ENCODE assay signal across 36 cellular contexts in the genomic region with DNA sequence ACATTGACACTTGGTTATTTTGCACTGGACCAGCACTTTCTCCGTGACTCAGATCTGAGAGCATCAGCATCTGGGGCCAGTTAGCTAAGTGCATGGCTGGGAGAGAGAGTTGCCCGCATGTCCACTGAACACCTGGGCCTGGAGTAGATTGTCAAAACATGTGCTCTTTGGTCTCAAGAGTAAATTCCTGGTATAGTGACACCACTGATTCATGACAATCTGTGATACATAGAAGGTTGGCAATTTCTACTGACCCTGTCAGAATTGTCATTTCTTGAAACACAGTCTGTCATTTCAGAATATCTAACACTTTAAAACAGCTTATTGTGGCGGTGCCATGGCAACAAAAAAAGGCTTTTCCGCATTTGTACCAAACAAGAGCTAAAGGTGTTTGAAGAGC.
"Had no signal": no experiment of that assay in that cellular context is flagged by ENCODE, and none has a peak within 500 bp of the region (broad histone marks: within the 10 kb centered on the region; RNA-seq: fewer than 3 reads in every experiment).

No MANE protein-coding gene starts in this region.

- H3K27ac ChIP-seq: adrenal gland, body of pancreas, brain microvascular endothelial cell, breast epithelium had no signal

- H3K4me3 ChIP-seq: adrenal gland, body of pancreas, breast epithelium had no signal

- H3K27me3 ChIP-seq: adrenal gland, brain microvascular endothelial cell, breast epithelium had no signal

- H3K27me3 Mint-ChIP-seq: activated B cell treated with CpG ODN at 0.5 μM for 24 hours; activated CD4-positive, alpha-beta T cell treated with anti-CD3 and anti-CD28 coated beads, Interleukin-2, amount 10 ng/mL, durations not matched to agents 24 days and 14 days; activated naive CD8-positive, alpha-beta T cell treated with anti-CD3 and anti-CD28 coated beads for 36 hours had no signal

- H3K9me3 Mint-ChIP-seq: activated B cell treated with CpG ODN at 0.5 μM for 24 hours; activated CD4-positive, alpha-beta memory T cell treated with anti-CD3 and anti-CD28 coated beads for 36 hours; activated CD4-positive, alpha-beta T cell treated with anti-CD3 and anti-CD28 coated beads, Interleukin-2, amount 10 ng/mL, durations not matched to agents 24 days and 14 days; activated CD8-positive, alpha-beta T cell treated with anti-CD3 and anti-CD28 coated beads for 36 hours; activated naive CD4-positive, alpha-beta T cell treated with anti-CD3 and anti-CD28 coated beads for 36 hours; activated naive CD4-positive, alpha-beta T cell treated with anti-CD3 and anti-CD28 coated beads, Interleukin-2, amount 50 U/mL, for 72 hours; activated naive CD8-positive, alpha-beta T cell treated with anti-CD3 and anti-CD28 coated beads for 36 hours; activated T-cell treated with anti-CD3 and anti-CD28 coated beads, Interleukin-2, amount 50 U/mL, for 4 hours; activated T-cell treated with anti-CD3 and anti-CD28 coated beads, Interleukin-2, amount 50 U/mL, for 72 hours; activated T-helper 1 cell treated with anti-CD3 and anti-CD28 coated beads, Interleukin-12 subunit alpha, Interleukin-12 subunit beta, Interleukin-2, Interleukin-4 antibody, amounts not matched to agents 30 ng/mL and 10 ng/mL and 1 ng/mL, durations not matched to agents 14 hours and 24 hours and 36 hours; activated T-helper 17 cell treated with anti-CD3 and anti-CD28 coated beads, Interleukin-2, amount 50 U/mL, for 72 hours; T-helper 1 cell treated with Interleukin-12 subunit alpha and Interleukin-12 subunit beta and Interleukin-4 antibody, amounts not matched to agents 30 μg/mL and 1 μg/mL, for 36 hours; T-helper 2 cell treated with Interferon-gamma antibody and Interleukin-4, amounts not matched to agents 5 μg/mL and 100 μg/mL, for 36 hours had no signal

- ATAC-seq: activated CD8-positive, alpha-beta T cell treated with anti-CD3 and anti-CD28 coated beads for 36 hours; activated naive CD4-positive, alpha-beta T cell treated with anti-CD3 and anti-CD28 coated beads, Interleukin-2, amount 50 U/mL, for 72 hours; activated T-cell treated with anti-CD3 and anti-CD28 coated beads, Interleukin-2, amount 50 U/mL, for 4 hours; activated T-cell treated with anti-CD3 and anti-CD28 coated beads, Interleukin-2, amount 50 U/mL, for 72 hours; activated T-helper 17 cell treated with anti-CD3 and anti-CD28 coated beads, Interleukin-2, amount 50 U/mL, for 72 hours; body of pancreas had no signal

- H3K36me3 Mint-ChIP-seq: activated CD4-positive, alpha-beta memory T cell treated with anti-CD3 and anti-CD28 coated beads for 36 hours; activated naive CD4-positive, alpha-beta T cell treated with anti-CD3 and anti-CD28 coated beads, Interleukin-2, amount 50 U/mL, for 72 hours; activated naive CD8-positive, alpha-beta T cell treated with anti-CD3 and anti-CD28 coated beads for 36 hours had no signal

- H3K4me1 Mint-ChIP-seq: activated B cell treated with CpG ODN at 0.5 μM for 24 hours; activated CD4-positive, alpha-beta T cell treated with anti-CD3 and anti-CD28 coated beads, Interleukin-2, amount 10 ng/mL, durations not matched to agents 24 days and 14 days; activated naive CD8-positive, alpha-beta T cell treated with anti-CD3 and anti-CD28 coated beads for 36 hours; activated T-helper 17 cell treated with anti-CD3 and anti-CD28 coated beads, Interleukin-2, amount 50 U/mL, for 72 hours had no signal

- H3K4me1 ChIP-seq: adrenal gland, body of pancreas, breast epithelium had no signal

- DNase-seq: activated B cell treated with CpG ODN at 0.5 μM for 24 hours; activated CD4-positive, alpha-beta memory T cell treated with anti-CD3 and anti-CD28 coated beads for 36 hours; activated CD4-positive, alpha-beta T cell treated with anti-CD3 and anti-CD28 coated beads for 4 hours; activated CD4-positive, alpha-beta T cell treated with anti-CD3 and anti-CD28 coated beads, Interleukin-2, amount 10 ng/mL, durations not matched to agents 24 days and 14 days; activated CD4-positive, alpha-beta T cell treated with anti-CD3 and anti-CD28 coated beads, Interleukin-2, amount 50 U/mL, for 1 hour; activated CD4-positive, alpha-beta T cell treated with anti-CD3 and anti-CD28 coated beads, Interleukin-2, amount 50 U/mL, for 4 hours; activated CD4-positive, CD25-positive, alpha-beta regulatory T cell treated with anti-CD3 and anti-CD28 coated beads, Interleukin-2, amount 50 U/mL, for 72 hours; activated CD8-positive, alpha-beta memory T cell treated with anti-CD3 and anti-CD28 coated beads, Interleukin-2, amount 50 U/mL, for 4 hours; activated CD8-positive, alpha-beta T cell treated with anti-CD3 and anti-CD28 coated beads for 36 hours; activated effector memory CD4-positive, alpha-beta T cell treated with anti-CD3 and anti-CD28 coated beads, Interleukin-2, amount 50 U/mL, for 16 hours; activated gamma-delta T cell treated with Interleukin-2 at 50 U/mL for 16 hours; activated naive CD4-positive, alpha-beta T cell; activated naive CD4-positive, alpha-beta T cell treated with anti-CD3 and anti-CD28 coated beads for 36 hours; activated naive CD4-positive, alpha-beta T cell treated with anti-CD3 and anti-CD28 coated beads, Interleukin-2, amount 50 U/mL, for 16 hours; activated naive CD8-positive, alpha-beta T cell treated with anti-CD3 and anti-CD28 coated beads for 36 hours; activated T-cell treated with anti-CD3 and anti-CD28 coated beads for 4 hours; activated T-cell treated with anti-CD3 and anti-CD28 coated beads, Interleukin-2, amount 50 U/mL, for 1 hour; activated T-cell treated with anti-CD3 and anti-CD28 coated beads, Interleukin-2, amount 50 U/mL, for 4 hours; activated T-cell treated with anti-CD3 and anti-CD28 coated beads, Interleukin-2, amount 50 U/mL, for 72 hours; adrenal gland; amniotic stem cell; aorta; body of pancreas; brain microvascular endothelial cell; central memory CD4-positive, alpha-beta T cell; T-helper 1 cell; T-helper 2 cell; T-helper 9 cell had no signal

- H3K9me3 ChIP-seq: adrenal gland, body of pancreas, breast epithelium had no signal

- H3K4me3 Mint-ChIP-seq: activated B cell treated with CpG ODN at 0.5 μM for 24 hours; activated CD4-positive, alpha-beta memory T cell treated with anti-CD3 and anti-CD28 coated beads for 36 hours; activated CD4-positive, alpha-beta T cell treated with anti-CD3 and anti-CD28 coated beads, Interleukin-2, amount 10 ng/mL, durations not matched to agents 24 days and 14 days; activated CD8-positive, alpha-beta T cell treated with anti-CD3 and anti-CD28 coated beads for 36 hours; activated naive CD4-positive, alpha-beta T cell treated with anti-CD3 and anti-CD28 coated beads for 36 hours; activated naive CD8-positive, alpha-beta T cell treated with anti-CD3 and anti-CD28 coated beads for 36 hours; activated T-cell treated with anti-CD3 and anti-CD28 coated beads, Interleukin-2, amount 50 U/mL, for 4 hours; activated T-cell treated with anti-CD3 and anti-CD28 coated beads, Interleukin-2, amount 50 U/mL, for 72 hours; activated T-helper 1 cell treated with anti-CD3 and anti-CD28 coated beads, Interleukin-12 subunit alpha, Interleukin-12 subunit beta, Interleukin-2, Interleukin-4 antibody, amounts not matched to agents 30 ng/mL and 10 ng/mL and 1 ng/mL, durations not matched to agents 14 hours and 24 hours and 36 hours; activated T-helper 17 cell treated with anti-CD3 and anti-CD28 coated beads, Interleukin-2, amount 50 U/mL, for 72 hours; T-helper 1 cell treated with Interleukin-12 subunit alpha and Interleukin-12 subunit beta and Interleukin-4 antibody, amounts not matched to agents 30 μg/mL and 1 μg/mL, for 36 hours; T-helper 2 cell treated with Interferon-gamma antibody and Interleukin-4, amounts not matched to agents 5 μg/mL and 100 μg/mL, for 36 hours had no signal

- FAIRE-seq: astrocyte, TTC549 had no signal

- H3K36me3 ChIP-seq: adrenal gland, brain microvascular endothelial cell, breast epithelium had no signal

- H3K27ac Mint-ChIP-seq: activated B cell treated with CpG ODN at 0.5 μM for 24 hours; activated CD4-positive, alpha-beta memory T cell treated with anti-CD3 and anti-CD28 coated beads for 36 hours; activated CD4-positive, alpha-beta T cell treated with anti-CD3 and anti-CD28 coated beads, Interleukin-2, amount 10 ng/mL, durations not matched to agents 24 days and 14 days; activated CD8-positive, alpha-beta T cell treated with anti-CD3 and anti-CD28 coated beads for 36 hours; activated naive CD4-positive, alpha-beta T cell treated with anti-CD3 and anti-CD28 coated beads for 36 hours; activated naive CD8-positive, alpha-beta T cell treated with anti-CD3 and anti-CD28 coated beads for 36 hours; activated T-cell treated with anti-CD3 and anti-CD28 coated beads, Interleukin-2, amount 50 U/mL, for 72 hours; activated T-helper 1 cell treated with anti-CD3 and anti-CD28 coated beads, Interleukin-12 subunit alpha, Interleukin-12 subunit beta, Interleukin-2, Interleukin-4 antibody, amounts not matched to agents 30 ng/mL and 10 ng/mL and 1 ng/mL, durations not matched to agents 14 hours and 24 hours and 36 hours; activated T-helper 17 cell treated with anti-CD3 and anti-CD28 coated beads, Interleukin-2, amount 50 U/mL, for 72 hours; T-helper 1 cell treated with Interleukin-12 subunit alpha and Interleukin-12 subunit beta and Interleukin-4 antibody, amounts not matched to agents 30 μg/mL and 1 μg/mL, for 36 hours; T-helper 2 cell treated with Interferon-gamma antibody and Interleukin-4, amounts not matched to agents 5 μg/mL and 100 μg/mL, for 36 hours had no signal
